8 cellular contexts compared by ENCODE assay signal in the genomic region with DNA sequence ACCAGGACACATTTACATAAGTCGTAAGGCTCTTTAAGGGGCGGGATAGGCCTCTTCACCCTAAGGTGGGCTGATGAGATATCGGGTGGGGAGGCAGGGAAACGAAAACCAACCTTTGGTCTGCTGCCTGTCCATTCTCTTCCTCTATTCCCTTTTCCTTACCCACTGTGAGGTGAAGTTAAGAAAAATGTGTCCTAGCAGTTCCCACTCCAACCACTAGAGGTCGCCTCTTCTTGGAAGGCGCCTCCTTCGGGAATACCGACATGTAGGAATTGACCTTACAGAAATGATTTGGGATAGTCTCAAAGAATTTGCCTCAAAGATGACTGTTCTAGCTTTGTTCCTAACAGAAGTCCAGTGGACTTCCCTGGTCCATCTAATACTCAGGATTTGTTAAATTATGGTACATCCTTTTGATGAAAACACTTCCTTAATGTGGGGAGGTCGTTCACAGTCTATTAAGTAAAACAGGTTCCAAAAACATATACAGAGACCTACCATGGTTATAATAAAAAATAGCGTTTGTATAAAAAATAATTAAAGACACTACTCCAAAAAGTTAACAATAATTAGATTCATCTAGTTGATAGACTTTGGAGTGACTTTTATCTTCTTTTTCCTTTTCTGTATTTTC. TPM values are rescaled to one million over a fixed set of nuclear protein-coding genes. Genes with fewer than 3 reads are reported as not detected.
DNase-seq lines count a peak whose midpoint lies in the region; ATAC-seq and TF ChIP-seq lines count a peak whose summit lies in the region.

No MANE protein-coding gene starts in this region.

- H3K14ac ChIP-seq in neuronal stem cell (ENCODE audit: low read length): no peak overlapping the region

- peak overlapping the region; percentile 46 for H2AFZ ChIP-seq in neuronal stem cell (ENCODE audit: low read length)

- H4K91ac ChIP-seq in neuronal stem cell (ENCODE audit: low read depth, low read length, poor library complexity): no peak overlapping the region

- H2AK5ac ChIP-seq in neuronal stem cell (ENCODE audit: low read depth, low read length): peak overlapping the region; percentile 48

- H3K36me3 ChIP-seq in esophagus squamous epithelium (no peaks in the 10 kb centered on the region), neuronal stem cell (replicated peaks in 1 of 2; ENCODE audit: control insufficient read depth in 2 of 2, insufficient read depth in 2 of 2, low read length in 2 of 2) (peaks cover 0 to 15% of the 10 kb centered on the region in 2 donors)

- TF ChIP-seq POLR2A in esophagus squamous epithelium (IDR thresholded peaks at IDR 0.05): no peak

- no peak overlapping the region for H2BK15ac ChIP-seq in neuronal stem cell (ENCODE audit: low read length)

- H4K8ac ChIP-seq in neuronal stem cell (ENCODE audit: low read depth, low read length): no peak overlapping the region

- H3K4me2 ChIP-seq in neuronal stem cell (ENCODE audit: insufficient read depth, low read length, poor library complexity, severe bottlenecking): no peak overlapping the region

- peak; percentile 79 for DNase-seq in NCI-H510A treated with DMSO at 0.1 percent for 48 hours (lab: John Stamatoyannopoulos, UW)
- no peak for DNase-seq in NCI-H510A (lab: John Stamatoyannopoulos, UW)
- DNase-seq in HT-29 (ENCODE audit: low spot score): peak; percentile 83
- DNase-seq in RPMI7951 (ENCODE audit: low read depth): peak; percentile 71
- DNase-seq in esophagus squamous epithelium (lab: John Stamatoyannopoulos, UW): no peak
- peak; percentile 73 for DNase-seq in neuronal stem cell (ENCODE audit: low spot score)
- DNase-seq in occipital lobe (lab: John Stamatoyannopoulos, UW): no peak

- H3K27ac ChIP-seq in esophagus squamous epithelium (no peak overlapping the region), neuronal stem cell (replicated peaks; ENCODE audit: low read length) (no peak overlapping the region)

- H3K79me1 ChIP-seq in neuronal stem cell (ENCODE audit: low read depth, low read length): no peaks in the 10 kb centered on the region

- intact Hi-C loops in esophagus squamous epithelium (cut with DNase I): loop anchor here (10.0 kb wide), 1 partner anchor 510 kb away; no protein-coding TSS in a partner anchor

- H3K9ac ChIP-seq in neuronal stem cell (ENCODE audit: low read depth, low read length, poor library complexity): peak overlapping the region; percentile 27

- H2BK120ac ChIP-seq in neuronal stem cell (ENCODE audit: low read depth, low read length): no peak overlapping the region

- no peak overlapping the region for H3K4ac ChIP-seq in neuronal stem cell (ENCODE audit: low read length)

- H3K4me1 ChIP-seq in esophagus squamous epithelium (peaks cover 0 to 12% (median 0%) of the 10 kb centered on the region in 3 donors), neuronal stem cell (ENCODE audit: control insufficient read depth in 2 of 2, insufficient read depth in 1 of 2, low read depth in 1 of 2, low read length in 2 of 2) (peaks cover 2 to 10% of the 10 kb centered on the region in 2 donors)

- ATAC-seq in HG03139 (IDR thresholded peaks at IDR 0.05; ENCODE audit: unreplicated experiment): no peak

- TF ChIP-seq CTCF in esophagus squamous epithelium (IDR thresholded peaks at IDR 0.05): peak; percentile 80 to 99 (median 94)

- no peaks in the 10 kb centered on the region for H3K9me3 ChIP-seq in esophagus squamous epithelium
- H3K9me3 ChIP-seq in neuronal stem cell (replicated peaks in 1 of 2; ENCODE audit: control insufficient read depth in 2 of 2, insufficient read depth in 1 of 2, low read depth in 1 of 2, low read length in 2 of 2): no peaks in the 10 kb centered on the region

- H2BK5ac ChIP-seq in neuronal stem cell (ENCODE audit: low read length): no peak overlapping the region

- no peak overlapping the region for H3K23ac ChIP-seq in neuronal stem cell (ENCODE audit: low read depth, low read length, poor library complexity)

- H3K18ac ChIP-seq in neuronal stem cell (ENCODE audit: low read length): no peak overlapping the region

- H3K27me3 ChIP-seq in esophagus squamous epithelium (no peaks in the 10 kb centered on the region), neuronal stem cell (ENCODE audit: control insufficient read depth in 3 of 3, insufficient read depth in 3 of 3, low read depth in 1 of 3, low read length in 3 of 3) (no peaks in the 10 kb centered on the region)

- H3K4me3 ChIP-seq in esophagus squamous epithelium (no peak overlapping the region), neuronal stem cell (ENCODE audit: low read length in 2 of 2) (no peak overlapping the region)

- WGBS in esophagus squamous epithelium, 2 donors: 16 to 20% methylated on average over 10 of the region's 10 CpGs
- no CpG with 5 or more reads among the region's 10 CpGs for WGBS in neuronal stem cell (ENCODE audit: extremely low coverage in 2 of 2, insufficient read length in 2 of 2, insufficient replicate concordance in 1 of 2), 2 donors

- H2BK12ac ChIP-seq in neuronal stem cell (ENCODE audit: low read length): no peak overlapping the region

RNA-seq across cellular contexts. Expression of a gene that starts 14.1 kb away (rescaled TPM):
- total RNA-seq in HT-29 (2014; rRNA removed; shearing (Covaris generic)): 0.13 TPM in 1 of 2 replicates, not detected in the other
- 9.4 TPM in 2 replicates for total RNA-seq in RPMI7951 (2014; rRNA removed; shearing (Covaris generic))
- total RNA-seq in esophagus squamous epithelium: 1 to 10 TPM in 1 of 4 donors, under 1 TPM in 3; 0.27 to 1.5 (median 0.61) TPM
- 5.9 TPM for polyA plus RNA-seq in neuronal stem cell (2013, experiment 1 of 2)
- 6.1 TPM for polyA plus RNA-seq in neuronal stem cell (2013, experiment 2 of 2)
- total RNA-seq in occipital lobe: 25.4 TPM

RNA-seq across cellular contexts. Expression of a gene that starts 58.4 kb away (rescaled TPM):
- total RNA-seq in HT-29 (2014; rRNA removed; shearing (Covaris generic)): 204 and 223 TPM in 2 replicates
- 263 and 350 TPM in 2 replicates for total RNA-seq in RPMI7951 (2014; rRNA removed; shearing (Covaris generic))
- total RNA-seq in esophagus squamous epithelium (100 to 1,000 TPM; 126 to 167 (median 151) TPM), occipital lobe (46.9 TPM)
- polyA plus RNA-seq in neuronal stem cell (2013, experiment 1 of 2): 47.7 TPM
- 46.5 TPM for polyA plus RNA-seq in neuronal stem cell (2013, experiment 2 of 2)

Comparison
In these comparisons a context has a peak if more than half of its experiments do, and no peak if none do; other contexts are left out.
1. DNase-seq: peak in NCI-H510A treated with DMSO at 0.1 percent for 48 hours (single experiment), HT-29 (single experiment), RPMI7951 (single experiment) and neuronal stem cell (single experiment); none in NCI-H510A (single experiment), esophagus squamous epithelium (single experiment) and occipital lobe (single experiment).